8 cellular contexts compared by ENCODE assay signal in the genomic region with DNA sequence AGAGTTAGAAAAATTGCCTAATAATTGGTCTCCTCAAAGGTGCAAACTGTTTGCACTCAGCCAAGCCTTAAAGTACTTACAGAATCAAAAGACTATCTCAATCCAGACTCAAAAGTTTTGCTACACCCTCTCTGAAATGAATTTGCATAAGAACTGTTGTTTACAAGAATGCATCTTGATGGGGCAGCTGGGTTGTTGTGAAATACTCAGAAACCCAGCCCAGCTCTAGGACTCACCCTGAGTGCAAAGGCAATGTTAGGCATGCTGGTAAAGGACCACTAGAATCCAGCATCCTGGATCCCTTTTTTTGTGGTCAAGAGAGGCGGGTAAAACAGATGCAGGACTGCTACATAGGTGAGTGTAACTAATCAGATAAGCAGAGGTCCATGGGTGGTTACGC.
"Had no signal": no experiment of that assay in that cellular context is flagged by ENCODE, and none has a peak within 500 bp of the region (broad histone marks: within the 10 kb centered on the region; RNA-seq: fewer than 3 reads in every experiment).

No MANE protein-coding gene starts in this region.

- H3K27ac Mint-ChIP-seq: HFFc6 had no signal

- H3K4me3 ChIP-seq: GM23248, HAP-1, K562 had no signal

- H3K36me3 ChIP-seq: HAP-1 had no signal

- DNase-seq: GM23248, H7, HFFc6, IMR-90 had no signal

- H3K27ac ChIP-seq: GM23248, HL-60 had no signal

- ATAC-seq: HCT116, K562 had no signal

- H3K9me3 ChIP-seq: HAP-1 had no signal

- H3K9ac ChIP-seq: GM23248 had no signal

- H3K4me3 Mint-ChIP-seq: HFFc6 had no signal

- H2AFZ ChIP-seq: GM23248 had no signal

- H3K4me1 ChIP-seq: HAP-1 had no signal
